In the genomic region with DNA sequence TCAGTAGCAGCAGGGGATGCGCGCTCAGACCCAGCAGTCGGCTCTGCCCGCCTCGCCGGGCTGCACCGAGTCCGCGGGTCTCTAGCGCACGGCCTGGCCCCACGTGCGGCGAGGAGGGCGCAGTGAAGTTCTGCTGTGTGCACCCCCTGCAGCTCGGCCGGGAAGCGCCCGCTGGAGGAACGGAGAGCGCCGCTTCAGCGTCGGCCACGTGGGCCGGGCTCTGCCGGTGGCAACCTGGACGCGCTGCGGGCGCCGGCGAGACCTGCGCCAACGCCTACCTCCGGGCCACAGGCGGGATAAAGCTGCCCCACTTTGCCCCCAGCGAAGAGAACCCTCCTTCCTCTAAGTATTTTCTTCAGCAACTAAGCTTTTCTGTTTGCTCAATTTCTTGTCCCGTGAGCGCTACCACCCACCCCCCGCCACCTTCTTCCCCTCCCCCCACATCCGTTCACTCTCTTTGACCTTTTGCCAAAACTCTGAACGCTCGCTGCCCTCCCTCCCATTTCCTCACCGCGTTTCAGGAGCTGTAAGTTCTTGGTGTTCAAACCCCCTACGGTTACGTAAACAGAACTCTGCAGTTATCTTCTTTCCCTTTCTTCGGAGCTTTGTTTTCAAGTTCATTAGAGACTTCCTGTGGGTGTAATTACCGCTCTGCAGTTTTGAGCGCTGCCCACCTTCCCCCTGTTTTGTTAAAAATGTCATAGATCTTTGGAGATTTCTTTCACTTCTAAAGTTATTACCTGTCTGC, we compare ENCODE assay signal across 1 cellular context.
TF ChIP-seq lines count a peak whose summit lies in the region.

No MANE protein-coding gene starts in this region.

TF ChIP-seq in endothelial cell of umbilical vein, 7 proteins besides CTCF, POLR2A, EP300 and RAD21:
- TF ChIP-seq MYC (IDR thresholded peaks at IDR 0.05; ENCODE audit: low read depth, low read length) = peak; percentile 52
- TF ChIP-seq POLR2AphosphoS5 (IDR thresholded peaks at IDR 0.05; ENCODE audit: insufficient read depth, low read depth, low read length) = peak; percentile 35
- no peak for TF ChIP-seq EZH2 (IDR thresholded peaks at IDR 0.05; ENCODE audit: borderline replicate concordance, low read depth, low read length, severe bottlenecking)
- TF ChIP-seq JUN (IDR thresholded peaks at IDR 0.05; ENCODE audit: borderline replicate concordance, insufficient read depth, insufficient read length, low read depth) = no peak
- TF ChIP-seq, protein P1, sequence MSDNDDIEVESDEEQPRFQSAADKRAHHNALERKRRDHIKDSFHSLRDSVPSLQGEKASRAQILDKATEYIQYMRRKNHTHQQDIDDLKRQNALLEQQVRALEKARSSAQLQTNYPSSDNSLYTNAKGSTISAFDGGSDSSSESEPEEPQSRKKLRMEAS (IDR thresholded peaks at IDR 0.05; ENCODE audit: insufficient read depth, insufficient read length) = peak; percentile 49
